Comparison of ENCODE assay signal across 32 cellular contexts in genomic region chr7:138603549-138604324, GRCh38.
DNase-seq lines count a peak whose midpoint lies in the region; ATAC-seq, FAIRE-seq and TF ChIP-seq lines count a peak whose summit lies in the region.
"Had no signal": no experiment of that assay in that cellular context is flagged by ENCODE, and none has a peak within 500 bp of the region (broad histone marks: within the 10 kb centered on the region; RNA-seq: fewer than 3 reads in every experiment).

No MANE protein-coding gene starts in this region.

- H3K27me3 ChIP-seq in astrocyte (ENCODE audit: insufficient read depth, low read length) (no peaks in the 10 kb centered on the region), HepG2 (ENCODE audit: control insufficient read depth in 1 of 2, insufficient read depth in 2 of 2, low read length in 2 of 2) (no peaks in the 10 kb centered on the region), MM.1S (replicated peaks; ENCODE audit: insufficient read depth, low read length) (no peaks in the 10 kb centered on the region), right cardiac atrium (ENCODE audit: control insufficient read depth, insufficient read depth) (no peaks in the 10 kb centered on the region)
- H3K27me3 ChIP-seq: SJSA1, stomach, transverse colon had no signal

- H3K9me3 Mint-ChIP-seq in astrocyte (ENCODE audit: unreplicated experiment) = peaks cover 4% of the 10 kb centered on the region
- H3K9me3 Mint-ChIP-seq: activated naive CD8-positive, alpha-beta T cell treated with anti-CD3 and anti-CD28 coated beads, Interleukin-2, amount 10 ng/mL, durations not matched to agents 7 days and 5 days; CD8-positive, alpha-beta T cell; effector memory CD8-positive, alpha-beta T cell had no signal

- H3K27ac ChIP-seq in astrocyte (ENCODE audit: low read depth, low read length) (no peak overlapping the region), HepG2 (ENCODE audit: extremely low read length, insufficient read depth, low read length) (peak overlapping the region; percentile 40), MM.1S (ENCODE audit: low read length) (no peak overlapping the region), right cardiac atrium (ENCODE audit: low read length) (no peak overlapping the region)
- H3K27ac ChIP-seq: 22Rv1, gastroesophageal sphincter, SJSA1, stomach, transverse colon had no signal

- no peak for TF ChIP-seq RAD21 in HepG2 (CRISPR knock-in tag; IDR thresholded peaks at IDR 0.05)

- no peaks in the 10 kb centered on the region for H3F3A ChIP-seq in MM.1S (ENCODE audit: insufficient read depth, low read length)

- no peaks in the 10 kb centered on the region for H4K20me1 ChIP-seq in astrocyte (ENCODE audit: insufficient read depth, low read length)
- no peaks in the 10 kb centered on the region for H4K20me1 ChIP-seq in HepG2 (ENCODE audit: insufficient read depth, low read length)
- H4K20me1 ChIP-seq in MM.1S (ENCODE audit: insufficient read depth, low read length) = no peaks in the 10 kb centered on the region

- peaks cover 28% of the 10 kb centered on the region for H3K4me1 Mint-ChIP-seq in astrocyte (ENCODE audit: low read depth, unreplicated experiment)
- H3K4me1 Mint-ChIP-seq: WTC11 had no signal

- H3K36me3 ChIP-seq in astrocyte (ENCODE audit: insufficient read depth, low read length) (no peaks in the 10 kb centered on the region), HepG2 (replicated peaks in 1 of 2; ENCODE audit: control insufficient read depth in 1 of 2, insufficient read depth in 2 of 2, low read length in 2 of 2) (no peaks in the 10 kb centered on the region), MM.1S (replicated peaks; ENCODE audit: insufficient read depth, low read length) (no peaks in the 10 kb centered on the region)
- H3K36me3 ChIP-seq: gastroesophageal sphincter, SJSA1, stomach, transverse colon had no signal

- no peaks in the 10 kb centered on the region for H3K27me3 Mint-ChIP-seq in astrocyte (ENCODE audit: low read depth, unreplicated experiment)
- H3K27me3 Mint-ChIP-seq: activated naive CD8-positive, alpha-beta T cell treated with anti-CD3 and anti-CD28 coated beads, Interleukin-2, amount 10 ng/mL, durations not matched to agents 7 days and 5 days had no signal

- TF ChIP-seq CTCF in astrocyte (IDR thresholded peaks at IDR 0.05; ENCODE audit: insufficient read depth, low read depth, low read length) (no peak), HepG2 (CRISPR knock-in tag; IDR thresholded peaks at IDR 0.05) (no peak), MM.1S (IDR thresholded peaks at IDR 0.05; ENCODE audit: low read length) (no peak)

- no peaks in the 10 kb centered on the region for H3K36me3 Mint-ChIP-seq in astrocyte (ENCODE audit: low read depth, unreplicated experiment)
- H3K36me3 Mint-ChIP-seq: activated naive CD8-positive, alpha-beta T cell treated with anti-CD3 and anti-CD28 coated beads, Interleukin-2, amount 10 ng/mL, durations not matched to agents 7 days and 5 days; CD8-positive, alpha-beta T cell; naive B cell had no signal

- in situ Hi-C loops in HepG2 (cut with HindIII; ENCODE audit: extremely low pct_ligation_motif_present, low pct_unique_long_range_greater_than_20kb) = no loop called here

- BruUV-seq in HepG2 (replicated peaks; lab: Mats Ljungman, UMichigan) = no TSS peak

- FAIRE-seq in astrocyte (lab: Jason Lieb, UNC) (no peak), HepG2 (lab: Jason Lieb, UNC) (peak; percentile 78)
- FAIRE-seq: GM12892, GM19239, HTR-8/SVneo had no signal

- no peak overlapping the region for H3K9ac ChIP-seq in astrocyte (ENCODE audit: low read length)
- H3K9ac ChIP-seq in HepG2 (ENCODE audit: insufficient read depth, low read depth, low read length) = no peak overlapping the region
- no peak overlapping the region for H3K9ac ChIP-seq in MM.1S (ENCODE audit: low read length)

- no peak for TF ChIP-seq POLR2A in HepG2 (IDR thresholded peaks at IDR 0.05; ENCODE audit: insufficient read depth in 1 of 2, low read depth in 2 of 2, low read length in 2 of 2)

- DNase-seq in DMS53 (lab: John Stamatoyannopoulos, UW) (peak; percentile 13), DMS53 treated with DMSO at 0.1 percent for 48 hours (lab: John Stamatoyannopoulos, UW; ENCODE audit: unreplicated experiment) (no peak), M059J (ENCODE audit: low read depth) (peak; percentile 17), astrocyte (ENCODE audit: low read depth) (no peak), HepG2 (ENCODE audit: low spot score) (peak; percentile 63), MM.1S (no peak), RPMI8226 (no peak), right cardiac atrium (no peak)
- DNase-seq: activated CD8-positive, alpha-beta memory T cell treated with anti-CD3 and anti-CD28 coated beads, Interleukin-2, amount 50 U/mL, for 48 hours; activated effector memory CD4-positive, alpha-beta T cell treated with Interleukin-2 at 50 U/mL for 16 hours; activated naive CD8-positive, alpha-beta T cell treated with anti-CD3 and anti-CD28 coated beads, Interleukin-2, amount 10 ng/mL, durations not matched to agents 7 days and 5 days; CD8-positive, alpha-beta T cell; DMS79; effector memory CD8-positive, alpha-beta T cell; Karpas-422; left cardiac atrium; naive B cell; NCI-H146; NCI-H2171; NCI-H69; OCI-M1; stomach; T-helper 2 cell; transverse colon had no signal

- POLR2A ChIA-PET in HepG2 (lab: Yijun Ruan, JAX) = interaction anchor here (0.7 to 1.1 kb wide), 4 partner anchors 10 to 952 kb away, joined by 3 to 6 read pairs (median 4); no protein-coding TSS in a partner anchor

- no peaks in the 10 kb centered on the region for H3K9me2 ChIP-seq in MM.1S (replicated peaks; ENCODE audit: insufficient read depth, low read length)

- H3K79me2 ChIP-seq in astrocyte (ENCODE audit: insufficient read depth, low read length) (no peaks in the 10 kb centered on the region), HepG2 (ENCODE audit: insufficient read depth, low read length) (no peaks in the 10 kb centered on the region), MM.1S (ENCODE audit: low read length) (no peaks in the 10 kb centered on the region)

- H3K4me3 Mint-ChIP-seq in astrocyte (ENCODE audit: unreplicated experiment) = no peak overlapping the region
- H3K4me3 Mint-ChIP-seq: activated naive CD8-positive, alpha-beta T cell treated with anti-CD3 and anti-CD28 coated beads, Interleukin-2, amount 10 ng/mL, durations not matched to agents 7 days and 5 days; CD8-positive, alpha-beta T cell; effector memory CD8-positive, alpha-beta T cell; naive B cell; WTC11 had no signal

- no peak overlapping the region for H2AFZ ChIP-seq in astrocyte (ENCODE audit: low read depth, low read length)
- H2AFZ ChIP-seq in HepG2 (ENCODE audit: low read length) = no peak overlapping the region
- no peak overlapping the region for H2AFZ ChIP-seq in MM.1S (ENCODE audit: low read length)

- ATAC-seq in HepG2 = peak; percentile 86
- ATAC-seq in right cardiac atrium = no peak
- ATAC-seq: CD8-positive, alpha-beta T cell; effector memory CD8-positive, alpha-beta T cell; esophagus mucosa; gastroesophageal sphincter; left cardiac atrium; WTC11 had no signal

- intact Hi-C loops in HepG2 (cut with micrococcal nuclease; ENCODE audit: unreplicated experiment) = no loop called here
- intact Hi-C loops in right cardiac atrium (cut with DNase I) = no loop called here

- WGBS in HepG2 (ENCODE audit: low lambda C conversion rate) = 8% methylated on average over 8 of the region's 8 CpGs
- 88% methylated on average over 8 of the region's 8 CpGs for WGBS in right cardiac atrium

- CTCF ChIA-PET in HepG2 (lab: Yijun Ruan, JAX; ENCODE audit: low intra/inter-chr PET ratio, low total read pairs) = no interaction called here

- H3K9me3 ChIP-seq in astrocyte (ENCODE audit: insufficient read depth, low read depth, low read length) (no peaks in the 10 kb centered on the region), HepG2 (ENCODE audit: low read length) (no peaks in the 10 kb centered on the region), MM.1S (replicated peaks; ENCODE audit: insufficient read depth, low read length) (no peaks in the 10 kb centered on the region), right cardiac atrium (ENCODE audit: control insufficient read depth, low read length) (peaks cover 1% of the 10 kb centered on the region)
- H3K9me3 ChIP-seq: gastroesophageal sphincter, SJSA1, stomach, transverse colon had no signal

- H3K27ac Mint-ChIP-seq in astrocyte (ENCODE audit: unreplicated experiment) = peak overlapping the region; percentile 47
- H3K27ac Mint-ChIP-seq: activated naive CD8-positive, alpha-beta T cell treated with anti-CD3 and anti-CD28 coated beads, Interleukin-2, amount 10 ng/mL, durations not matched to agents 7 days and 5 days; CD8-positive, alpha-beta T cell; effector memory CD8-positive, alpha-beta T cell; naive B cell; WTC11 had no signal

- no peaks in the 10 kb centered on the region for H3K4me1 ChIP-seq in astrocyte (ENCODE audit: insufficient read depth, low read length)
- peaks cover 25% of the 10 kb centered on the region for H3K4me1 ChIP-seq in HepG2 (ENCODE audit: insufficient read depth, low read length)
- no peaks in the 10 kb centered on the region for H3K4me1 ChIP-seq in MM.1S (ENCODE audit: low read length)
- H3K4me1 ChIP-seq in right cardiac atrium (ENCODE audit: control insufficient read depth, insufficient read depth, low read length) = no peaks in the 10 kb centered on the region
- H3K4me1 ChIP-seq: gastroesophageal sphincter, SJSA1, stomach had no signal

- peak in 1 of 2 experiments; percentile 29; a peak in 1 of 4 replicates for TF ChIP-seq EP300 in HepG2 (IDR thresholded peaks at IDR 0.05; ENCODE audit: low read depth in 2 of 2, low read length in 2 of 2)
- TF ChIP-seq EP300 in HepG2 (CRISPR knock-in tag; IDR thresholded peaks at IDR 0.05; ENCODE audit: borderline replicate concordance) = no peak

- H3K4me2 ChIP-seq in astrocyte (ENCODE audit: low read length) (no peak overlapping the region), HepG2 (ENCODE audit: low read depth, low read length) (peak overlapping the region; percentile 62), MM.1S (ENCODE audit: low read depth, low read length) (no peak overlapping the region)

- H3K4me3 ChIP-seq in astrocyte (ENCODE audit: insufficient read depth, low read depth, low read length) = no peak overlapping the region
- H3K4me3 ChIP-seq in HepG2 (replicated peaks in 1 of 3; ENCODE audit: insufficient read depth in 1 of 3, low read depth in 2 of 3, low read length in 3 of 3) = peak overlapping the region in 2 of 3 experiments; percentile 13 to 34; a peak in 2 of 6 replicates
- H3K4me3 ChIP-seq in MM.1S (ENCODE audit: low read length) = no peak overlapping the region
- H3K4me3 ChIP-seq in right cardiac atrium (ENCODE audit: low read length) = no peak overlapping the region
- H3K4me3 ChIP-seq: gastroesophageal sphincter, SJSA1, stomach, transverse colon had no signal

TF ChIP-seq in HepG2, 621 proteins besides CTCF, POLR2A, EP300 and RAD21 (continues in another document):
- TF ChIP-seq ZNF878 (CRISPR knock-in tag; IDR thresholded peaks at IDR 0.05) (no peak), ZNF607 (CRISPR knock-in tag; IDR thresholded peaks at IDR 0.05; ENCODE audit: borderline replicate concordance) (no peak), ZNF335 (CRISPR knock-in tag; IDR thresholded peaks at IDR 0.05) (no peak), GATAD2A (CRISPR knock-in tag; IDR thresholded peaks at IDR 0.05) (peak; percentile 10; the same call in 1 of the 2 replicates), ZNF703 (CRISPR knock-in tag; IDR thresholded peaks at IDR 0.05; ENCODE audit: borderline replicate concordance) (no peak), SRSF9 (IDR thresholded peaks at IDR 0.05; ENCODE audit: borderline replicate concordance, insufficient read depth, low read depth, low read length, poor library complexity, severe bottlenecking) (no peak)

Comparison
In these comparisons a context has a peak if more than half of its experiments do, and no peak if none do; other contexts are left out.
1. DNase-seq: peak in DMS53 (single experiment), M059J (single experiment) and HepG2 (single experiment); none in DMS53 treated with DMSO at 0.1 percent for 48 hours (single experiment), astrocyte (single experiment), MM.1S (single experiment), RPMI8226 (single experiment) and right cardiac atrium (0 of 3).
2. H3K4me3 ChIP-seq: peak in HepG2 (2 of 3); none in astrocyte (single experiment), MM.1S (single experiment) and right cardiac atrium (single experiment).